Comparison of ENCODE assay signal across 20 cellular contexts in the genomic region with DNA sequence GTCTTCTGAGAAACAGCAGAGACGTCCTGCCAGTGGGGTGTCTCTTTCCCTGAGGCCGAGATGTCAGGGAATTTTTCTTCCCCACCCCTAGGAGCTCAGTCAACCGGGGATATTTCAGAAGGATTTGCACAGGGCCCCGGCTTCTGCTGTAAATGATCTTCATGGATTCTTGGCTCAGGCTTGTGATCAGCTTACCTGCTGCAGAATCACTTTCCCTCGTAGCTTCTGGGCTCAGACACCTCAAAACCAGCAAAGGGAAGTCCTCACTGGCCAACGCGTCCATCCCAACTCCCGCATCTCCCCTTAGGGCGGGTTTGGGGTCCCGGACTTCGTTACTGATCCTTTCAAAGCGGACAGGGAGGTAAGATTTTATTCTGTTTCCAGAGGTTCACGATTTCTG.
DNase-seq lines count a peak whose midpoint lies in the region; ATAC-seq and TF ChIP-seq lines count a peak whose summit lies in the region.
"Had no signal": no experiment of that assay in that cellular context is flagged by ENCODE, and none has a peak within 500 bp of the region (broad histone marks: within the 10 kb centered on the region; RNA-seq: fewer than 3 reads in every experiment).

No MANE protein-coding gene starts in this region.

- no peak overlapping the region for H4K8ac ChIP-seq in mesenchymal stem cell (ENCODE audit: low read length)

- H3K9me3 ChIP-seq in SJCRH30 (replicated peaks) (no peaks in the 10 kb centered on the region), mesenchymal stem cell (ENCODE audit: control insufficient read depth, low read length) (no peaks in the 10 kb centered on the region)
- H3K9me3 ChIP-seq: BE2C had no signal

- no peak overlapping the region for H2BK120ac ChIP-seq in mesenchymal stem cell (ENCODE audit: low read depth, low read length)

- H3K27ac ChIP-seq in SJCRH30: no peak overlapping the region
- no peak overlapping the region for H3K27ac ChIP-seq in mesenchymal stem cell (ENCODE audit: low read length, poor library complexity, severe bottlenecking)

- WGBS in mesenchymal stem cell: 75% methylated on average over 9 of the region's 13 CpGs

- H2AK5ac ChIP-seq in mesenchymal stem cell (ENCODE audit: low read length, severe bottlenecking): no peak overlapping the region

- no peak overlapping the region for H3K9ac ChIP-seq in mesenchymal stem cell (ENCODE audit: low read length)

- H3K27ac Mint-ChIP-seq in osteocyte (ENCODE audit: unreplicated experiment): no peak overlapping the region
- H3K27ac Mint-ChIP-seq: CD4-positive, CD25-positive, alpha-beta regulatory T cell; CD8-positive, alpha-beta memory T cell had no signal

- no peak overlapping the region for H3K4ac ChIP-seq in mesenchymal stem cell (ENCODE audit: low read depth in 1 of 2, low read length in 2 of 2)

- peaks cover 3% of the 10 kb centered on the region for H3K27me3 Mint-ChIP-seq in osteocyte (ENCODE audit: unreplicated experiment)
- H3K27me3 Mint-ChIP-seq: CD4-positive, CD25-positive, alpha-beta regulatory T cell; CD8-positive, alpha-beta memory T cell had no signal

- DNase-seq in NCI-H82 (lab: John Stamatoyannopoulos, UW) (peak; percentile 8), NCI-H82 treated with DMSO at 0.1 percent for 48 hours (lab: John Stamatoyannopoulos, UW; ENCODE audit: unreplicated experiment) (no peak), SJCRH30 (peak in 1 of 2 experiments; percentile 28), mesenchymal stem cell (no peak), osteocyte (ENCODE audit: extremely low spot score, unreplicated experiment) (peak; percentile 38)
- DNase-seq in activated CD4-positive, CD25-positive, alpha-beta regulatory T cell (lab: John Stamatoyannopoulos, UW): no peak
- DNase-seq: 8988T; BE2C; C1 segment of cervical spinal cord; CD4-positive, CD25-positive, alpha-beta regulatory T cell; CD8-positive, alpha-beta memory T cell; COR-L47; DMS 273 treated with DMSO at 0.1 percent for 48 hours; DMS53; DND-41; EL; GOT3; H9 had no signal

- no peak overlapping the region for H3K14ac ChIP-seq in mesenchymal stem cell (ENCODE audit: low read length in 2 of 2)

- no peak overlapping the region for H2BK12ac ChIP-seq in mesenchymal stem cell (ENCODE audit: low read length in 2 of 2)

- H3K4me3 ChIP-seq in SJCRH30: peak overlapping the region; percentile 34; the same call in 1 of the 2 replicates
- no peak overlapping the region for H3K4me3 ChIP-seq in mesenchymal stem cell (ENCODE audit: insufficient read depth in 1 of 2, low read depth in 1 of 2, low read length in 2 of 2)

- H2BK15ac ChIP-seq in mesenchymal stem cell (ENCODE audit: low read depth, poor library complexity, severe bottlenecking): no peak overlapping the region

- no peak overlapping the region for H3K4me3 Mint-ChIP-seq in osteocyte (ENCODE audit: unreplicated experiment)
- H3K4me3 Mint-ChIP-seq: CD4-positive, CD25-positive, alpha-beta regulatory T cell; CD8-positive, alpha-beta memory T cell; H9 had no signal

- H3K4me1 Mint-ChIP-seq in osteocyte (ENCODE audit: unreplicated experiment): peaks cover 5% of the 10 kb centered on the region
- H3K4me1 Mint-ChIP-seq: CD4-positive, CD25-positive, alpha-beta regulatory T cell; CD8-positive, alpha-beta memory T cell had no signal

- no peak overlapping the region for H2AFZ ChIP-seq in mesenchymal stem cell (ENCODE audit: low read depth, low read length)

- ATAC-seq in HG03108 (IDR thresholded peaks at IDR 0.05; ENCODE audit: unreplicated experiment): no peak
- ATAC-seq in HG03097 (IDR thresholded peaks at IDR 0.05; ENCODE audit: low FRiP score, unreplicated experiment): no peak

- H3K4me1 ChIP-seq in SJCRH30 (no peaks in the 10 kb centered on the region), mesenchymal stem cell (ENCODE audit: control insufficient read depth, insufficient read depth, low read depth, low read length) (peaks cover 2% of the 10 kb centered on the region)
- H3K4me1 ChIP-seq: BE2C had no signal

- TF ChIP-seq CTCF in osteocyte (IDR thresholded peaks at IDR 0.05): no peak

- H3K27me3 ChIP-seq in SJCRH30 (no peaks in the 10 kb centered on the region), mesenchymal stem cell (ENCODE audit: control insufficient read depth in 1 of 2, insufficient read depth in 1 of 2, low read length in 2 of 2) (no peaks in the 10 kb centered on the region)
- H3K27me3 ChIP-seq: BE2C had no signal

- no peak overlapping the region for H3K23ac ChIP-seq in mesenchymal stem cell (ENCODE audit: low read length in 2 of 2)

- H2BK5ac ChIP-seq in mesenchymal stem cell (ENCODE audit: low read depth, low read length, poor library complexity, severe bottlenecking): no peak overlapping the region

- no peaks in the 10 kb centered on the region for H3K79me1 ChIP-seq in mesenchymal stem cell (replicated peaks; ENCODE audit: low read length, poor library complexity, severe bottlenecking)

- H3K36me3 ChIP-seq in SJCRH30 (no peaks in the 10 kb centered on the region), mesenchymal stem cell (ENCODE audit: control insufficient read depth in 1 of 2, insufficient read depth in 2 of 2, low read depth in 1 of 2, low read length in 2 of 2) (no peaks in the 10 kb centered on the region)
- H3K36me3 ChIP-seq: BE2C had no signal

- H3K36me3 Mint-ChIP-seq in osteocyte (ENCODE audit: unreplicated experiment): no peaks in the 10 kb centered on the region
- H3K36me3 Mint-ChIP-seq: CD4-positive, CD25-positive, alpha-beta regulatory T cell; CD8-positive, alpha-beta memory T cell had no signal

- no peaks in the 10 kb centered on the region for H3K9me3 Mint-ChIP-seq in osteocyte (ENCODE audit: unreplicated experiment)
- H3K9me3 Mint-ChIP-seq: CD8-positive, alpha-beta memory T cell had no signal

- peak overlapping the region; percentile 1 for H3K4me2 ChIP-seq in mesenchymal stem cell (ENCODE audit: low read length, poor library complexity, severe bottlenecking)

- H4K91ac ChIP-seq in mesenchymal stem cell (ENCODE audit: low read length): no peak overlapping the region

- no peak overlapping the region for H3K18ac ChIP-seq in mesenchymal stem cell (ENCODE audit: low read depth in 1 of 2, low read length in 2 of 2)

Comparison
In these comparisons a context has a peak if more than half of its experiments do, and no peak if none do; other contexts are left out.
1. DNase-seq: peak in NCI-H82 (single experiment) and osteocyte (single experiment); none in NCI-H82 treated with DMSO at 0.1 percent for 48 hours (single experiment), mesenchymal stem cell (single experiment) and activated CD4-positive, CD25-positive, alpha-beta regulatory T cell (0 of 4).